Comparison of ENCODE assay signal across 28 cellular contexts in the genomic region with DNA sequence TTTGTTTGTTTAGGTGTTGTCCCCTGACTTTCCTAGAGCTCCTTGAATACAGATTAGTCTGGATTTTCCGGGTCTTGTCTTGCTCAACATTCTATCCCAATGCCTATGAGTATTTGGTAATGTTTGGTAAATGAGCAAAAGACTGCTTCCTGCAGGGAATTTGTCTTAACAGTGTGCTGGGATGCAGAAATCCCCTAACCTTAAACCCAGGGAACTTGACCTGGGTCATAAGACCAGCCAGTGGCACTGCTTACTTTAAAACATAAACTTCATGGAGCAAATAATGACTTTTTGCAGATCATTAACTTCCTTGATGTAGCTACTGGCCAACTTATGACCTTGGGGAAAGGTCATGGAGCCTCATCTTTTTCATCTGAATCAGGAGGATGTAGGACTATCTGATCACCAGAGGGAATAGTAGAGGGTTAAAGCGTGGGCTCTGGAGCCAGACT.
"Had no signal": no experiment of that assay in that cellular context is flagged by ENCODE, and none has a peak within 500 bp of the region (broad histone marks: within the 10 kb centered on the region; RNA-seq: fewer than 3 reads in every experiment).

No MANE protein-coding gene starts in this region.

- H3K27me3 ChIP-seq: colonic mucosa, left lung, neutrophil, stomach, thyroid gland, upper lobe of left lung, vagina had no signal

- FAIRE-seq: endometrium, frontal cortex, islet of Langerhans had no signal

- H3K27ac ChIP-seq: colonic mucosa, epithelial cell of prostate, left lung, neutrophil, thyroid gland, upper lobe of left lung, vagina had no signal

- H3K4me1 ChIP-seq: colonic mucosa, left lung, thyroid gland, vagina had no signal

- DNase-seq: activated B cell treated with CpG ODN at 0.5 μM for 24 hours; activated CD8-positive, alpha-beta memory T cell treated with anti-CD3 and anti-CD28 coated beads, Interleukin-2, amount 10 ng/mL, durations not matched to agents 7 days and 5 days; activated CD8-positive, alpha-beta T cell treated with anti-CD3 and anti-CD28 coated beads, Interleukin-2, amount 10 ng/mL, durations not matched to agents 7 days and 5 days; activated naive CD4-positive, alpha-beta T cell treated with Interleukin-2 at 50 U/mL for 16 hours; activated T-cell treated with anti-CD3 and anti-CD28 coated beads, Interleukin-2, amount 50 U/mL, for 48 hours; anterior cingulate cortex; cerebellar nuclear complex; colonic mucosa; effector CD8-positive, alpha-beta T cell; left lung; naive B cell; nephron progenitor cell; stimulated activated CD4-positive, alpha-beta T cell treated with anti-CD3 and anti-CD28 coated beads, Interleukin-1b, Interleukin-23, amount 100 ng/mL, for 48 hours; stimulated activated CD4-positive, alpha-beta T cell treated with anti-CD3 and anti-CD28 coated beads, Interleukin-4, amount 100 ng/mL, for 4 hours; stimulated activated CD8-positive, alpha-beta memory T cell treated with anti-CD3 and anti-CD28 coated beads, Interleukin-4, amount 100 ng/mL, for 48 hours; stomach; T-helper 2 cell; thyroid gland; upper lobe of left lung had no signal

- H3K4me3 ChIP-seq: colonic mucosa, left lung, lung, smooth muscle cell, stomach, thyroid gland, upper lobe of left lung, vagina had no signal

- H3K9me3 ChIP-seq: colonic mucosa, left lung, neutrophil, stomach, thyroid gland, upper lobe of left lung, vagina had no signal

- ATAC-seq: activated CD8-positive, alpha-beta memory T cell treated with anti-CD3 and anti-CD28 coated beads, Interleukin-2, amount 10 ng/mL, durations not matched to agents 7 days and 5 days; activated CD8-positive, alpha-beta T cell treated with anti-CD3 and anti-CD28 coated beads, Interleukin-2, amount 10 ng/mL, durations not matched to agents 7 days and 5 days; stimulated activated memory B cell treated with anti-CD40 and anti-IgM and Interleukin-4, amounts not matched to agents 10 μg/mL and 1 μg/mL and 100 μg/mL, for 72 hours had no signal

- H3K36me3 ChIP-seq: colonic mucosa, left lung, stomach, thyroid gland, upper lobe of left lung, vagina had no signal

- H3K4me2 ChIP-seq: smooth muscle cell had no signal
